Comparison of ENCODE assay signal across 1 cellular context in genomic region chr5:96758621-96759020, GRCh38.
TF ChIP-seq lines count a peak whose summit lies in the region.

No MANE protein-coding gene starts in this region.

TF ChIP-seq in IMR-90, 13 proteins besides CTCF, POLR2A, EP300 and RAD21:
- TF ChIP-seq NFE2L2 (IDR thresholded peaks at IDR 0.05; ENCODE audit: low read depth, low read length) (no peak), CEBPB (IDR thresholded peaks at IDR 0.05; ENCODE audit: low read depth, low read length) (no peak), SMC3 (IDR thresholded peaks at IDR 0.05; ENCODE audit: low read depth, low read length) (no peak), MXI1 (IDR thresholded peaks at IDR 0.05; ENCODE audit: borderline replicate concordance, low read depth, low read length) (no peak), MAFK (IDR thresholded peaks at IDR 0.05; ENCODE audit: low read depth, low read length) (no peak), MAZ (IDR thresholded peaks at IDR 0.05; ENCODE audit: borderline replicate concordance, low read depth, low read length) (no peak), RFX5 (IDR thresholded peaks at IDR 0.05; ENCODE audit: low read depth, low read length) (no peak), FOS (IDR thresholded peaks at IDR 0.05; ENCODE audit: low read depth, low read length) (no peak)
